19 cellular contexts compared by ENCODE assay signal in the genomic region with DNA sequence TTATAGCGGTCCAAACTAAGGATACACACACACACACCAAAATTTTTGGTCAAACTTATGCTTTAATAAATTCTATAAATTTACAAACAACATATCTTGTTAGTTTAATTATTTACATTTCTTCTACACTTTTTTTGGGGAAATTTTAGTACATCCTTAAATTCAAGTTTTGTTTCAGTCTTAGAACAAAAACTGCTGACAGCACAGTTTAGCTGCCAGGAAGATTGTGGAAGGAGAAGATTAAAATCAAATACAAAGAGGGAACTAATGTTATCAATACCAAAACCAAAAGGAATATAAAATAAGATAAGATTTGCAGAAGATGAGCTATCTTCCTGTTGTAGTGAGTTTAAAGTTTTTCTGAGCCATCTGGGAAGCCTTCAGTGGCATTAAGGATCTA.
"Had no signal": no experiment of that assay in that cellular context is flagged by ENCODE, and none has a peak within 500 bp of the region (broad histone marks: within the 10 kb centered on the region; RNA-seq: fewer than 3 reads in every experiment).

No MANE protein-coding gene starts in this region.

- DNase-seq: activated CD4-positive, alpha-beta T cell treated with anti-CD3 and anti-CD28 coated beads for 1 hour; activated CD4-positive, alpha-beta T cell treated with anti-CD3 and anti-CD28 coated beads, Interleukin-2, amount 50 U/mL, for 1 hour; activated CD8-positive, alpha-beta T cell treated with anti-CD3 and anti-CD28 coated beads, Interleukin-2, amount 10 ng/mL, durations not matched to agents 7 days and 5 days; activated gamma-delta T cell treated with Interleukin-2 at 50 U/mL for 16 hours; aorta; central memory CD4-positive, alpha-beta T cell; effector memory CD8-positive, alpha-beta T cell; esophagus squamous epithelium; heart right ventricle; kidney; lower lobe of right lung; naive thymus-derived CD8-positive, alpha-beta T cell; ovary; stimulated activated CD4-positive, alpha-beta T cell treated with anti-CD3 and anti-CD28 coated beads, Interleukin-1b, Interleukin-23, amount 100 ng/mL, for 48 hours; substantia nigra; T-helper 9 cell; tibial artery had no signal

- ATAC-seq: activated CD8-positive, alpha-beta T cell treated with anti-CD3 and anti-CD28 coated beads, Interleukin-2, amount 10 ng/mL, durations not matched to agents 7 days and 5 days; effector memory CD8-positive, alpha-beta T cell; heart right ventricle; lower lobe of right lung; naive thymus-derived CD8-positive, alpha-beta T cell had no signal

- H3K27me3 ChIP-seq: heart right ventricle, ovary, tibial artery had no signal

- H3K27ac ChIP-seq: esophagus squamous epithelium, heart right ventricle, lower lobe of right lung, ovary, prostate gland, tibial artery had no signal

- H3K4me3 ChIP-seq: esophagus squamous epithelium, heart right ventricle, lower lobe of right lung, ovary, prostate gland, tibial artery had no signal

- H3K36me3 ChIP-seq: esophagus squamous epithelium, heart right ventricle, lower lobe of right lung, ovary, prostate gland, tibial artery had no signal

- FAIRE-seq: colon, kidney had no signal

- H3K9me3 ChIP-seq: esophagus squamous epithelium, heart right ventricle, lower lobe of right lung, ovary, prostate gland, tibial artery had no signal

- H3K4me1 ChIP-seq: esophagus squamous epithelium, heart right ventricle, prostate gland, tibial artery had no signal
